In genomic region chr2:239882335-239882734, GRCh38 we compare ENCODE assay signal across 8 cellular contexts.
DNase-seq lines count a peak whose midpoint lies in the region; ATAC-seq and TF ChIP-seq lines count a peak whose summit lies in the region.

No MANE protein-coding gene starts in this region.

- DNase-seq in Ammon's horn (ENCODE audit: low spot score) (peak; percentile 50), HEK293T (ENCODE audit: extremely low spot score) (peak; percentile 31), kidney tubule cell (ENCODE audit: low spot score) (peak; percentile 43)
- peak; percentile 17 for DNase-seq in T-helper 2 cell treated with Interferon-gamma antibody and Interleukin-4, amounts not matched to agents 5 μg/mL and 100 μg/mL, for 36 hours (ENCODE audit: low spot score)
- peak; percentile 44 to 52 for DNase-seq in stimulated activated CD4-positive, alpha-beta T cell treated with anti-CD3 and anti-CD28 coated beads, Interleukin-4, amount 100 ng/mL, for 48 hours (ENCODE audit: low read depth in 2 of 2)

- ATAC-seq in HG03045 (IDR thresholded peaks at IDR 0.05; ENCODE audit: unreplicated experiment) (no peak), GM19324 (IDR thresholded peaks at IDR 0.05; ENCODE audit: low FRiP score, unreplicated experiment) (no peak)

- H3K4me3 Mint-ChIP-seq in T-helper 2 cell treated with Interferon-gamma antibody and Interleukin-4, amounts not matched to agents 5 μg/mL and 100 μg/mL, for 36 hours: no peak overlapping the region
- no peak overlapping the region for H3K4me3 Mint-ChIP-seq in brain

- peaks cover 2% of the 10 kb centered on the region for H3K4me1 Mint-ChIP-seq in T-helper 2 cell treated with Interferon-gamma antibody and Interleukin-4, amounts not matched to agents 5 μg/mL and 100 μg/mL, for 36 hours (ENCODE audit: low read depth)
- peaks cover 30% of the 10 kb centered on the region for H3K4me1 Mint-ChIP-seq in brain

- H3K27ac Mint-ChIP-seq in T-helper 2 cell treated with Interferon-gamma antibody and Interleukin-4, amounts not matched to agents 5 μg/mL and 100 μg/mL, for 36 hours: no peak overlapping the region
- peak overlapping the region in 3 of 5 experiments; percentile 22 to 66 (median 51) for H3K27ac Mint-ChIP-seq in brain

- POLR2A ChIA-PET in HEK293T (lab: Yijun Ruan, JAX): no interaction called here

- peaks cover 20% of the 10 kb centered on the region for H3K9me3 Mint-ChIP-seq in T-helper 2 cell treated with Interferon-gamma antibody and Interleukin-4, amounts not matched to agents 5 μg/mL and 100 μg/mL, for 36 hours
- peaks cover 34 to 62% (median 47%) of the 10 kb centered on the region in 5 experiments for H3K9me3 Mint-ChIP-seq in brain

- H3K36me3 Mint-ChIP-seq in T-helper 2 cell treated with Interferon-gamma antibody and Interleukin-4, amounts not matched to agents 5 μg/mL and 100 μg/mL, for 36 hours (ENCODE audit: low read depth): no peaks in the 10 kb centered on the region
- H3K36me3 Mint-ChIP-seq in brain: peaks cover 23% of the 10 kb centered on the region

- peaks cover 13% of the 10 kb centered on the region for H3K27me3 Mint-ChIP-seq in T-helper 2 cell treated with Interferon-gamma antibody and Interleukin-4, amounts not matched to agents 5 μg/mL and 100 μg/mL, for 36 hours (ENCODE audit: low read depth)
- H3K27me3 Mint-ChIP-seq in brain: no peaks in the 10 kb centered on the region

- peak; percentile 57 to 73 for TF ChIP-seq CTCF in brain (conservative IDR thresholded peaks at IDR 0.05)

- CTCF ChIA-PET in HEK293T (lab: Yijun Ruan, JAX): no interaction called here

TF ChIP-seq in HEK293T, 16 proteins besides CTCF, POLR2A, EP300 and RAD21:
- TF ChIP-seq HDGF (IDR thresholded peaks at IDR 0.05; ENCODE audit: borderline replicate concordance) (no peak), TARDBP (IDR thresholded peaks at IDR 0.05) (no peak), LEF1 (IDR thresholded peaks at IDR 0.05; ENCODE audit: borderline replicate concordance) (no peak), FOXM1 (IDR thresholded peaks at IDR 0.05; ENCODE audit: borderline replicate concordance) (no peak), FOXA1 (IDR thresholded peaks at IDR 0.05) (no peak), SP1 (IDR thresholded peaks at IDR 0.05) (no peak), ELF4 (IDR thresholded peaks at IDR 0.05) (no peak)
TF ChIP-seq in HEK293T: peak in this region for 0.
